13 cellular contexts compared by ENCODE assay signal in genomic region chr3:52468336-52468735, GRCh38. TPM values are rescaled to one million over a fixed set of nuclear protein-coding genes. Genes with fewer than 3 reads are reported as not detected.
A peak's percentile ranks its signal among the peaks of the same experiment; 100 is the strongest.
DNase-seq lines count a peak whose midpoint lies in the region; ATAC-seq and TF ChIP-seq lines count a peak whose summit lies in the region.
"Had no signal": no experiment of that assay in that cellular context is flagged by ENCODE, and none has a peak within 500 bp of the region (broad histone marks: within the 10 kb centered on the region; RNA-seq: fewer than 3 reads in every experiment).

No MANE protein-coding gene starts in this region.

- H3K4me1 ChIP-seq in esophagus squamous epithelium (peaks cover 11 to 52% (median 28%) of the 10 kb centered on the region in 3 donors), osteoblast (ENCODE audit: insufficient read depth, low read length) (peaks cover 25% of the 10 kb centered on the region)
- H3K4me1 ChIP-seq: colonic mucosa had no signal

- H3K27ac ChIP-seq in esophagus squamous epithelium (peak overlapping the region; percentile 20 to 66 (median 43)), osteoblast (ENCODE audit: low read depth, low read length) (no peak overlapping the region)
- H3K27ac ChIP-seq: colonic mucosa had no signal

- peaks cover 41% of the 10 kb centered on the region for H4K20me1 ChIP-seq in osteoblast (ENCODE audit: insufficient read depth, low read length)

- WGBS in esophagus squamous epithelium, 2 donors, result 36 to 44% methylated on average over 8 to 9 of the region's 9 CpGs

- DNase-seq in DMS 273 (lab: John Stamatoyannopoulos, UW; ENCODE audit: unreplicated experiment) (peak; percentile 85), NCI-H2171 treated with DMSO at 0.1 percent for 48 hours (lab: John Stamatoyannopoulos, UW) (peak; percentile 72), esophagus squamous epithelium (lab: John Stamatoyannopoulos, UW) (no peak), osteoblast (ENCODE audit: insufficient read length, low spot score, missing footprints) (peak; percentile 84), EL (no peak), HCEC 1CT (no peak)
- DNase-seq: activated B cell treated with CpG ODN at 0.5 μM for 24 hours; colonic mucosa; COR-L47; NCI-H2081 treated with DMSO at 0.1 percent for 48 hours; stimulated activated naive CD4-positive, alpha-beta T cell had no signal

- H3K79me2 ChIP-seq in osteoblast (ENCODE audit: insufficient read depth, low read length), result peaks cover 65% of the 10 kb centered on the region

- TF ChIP-seq POLR2A in esophagus squamous epithelium (IDR thresholded peaks at IDR 0.05), result no peak

- H3K4me2 ChIP-seq in osteoblast (ENCODE audit: insufficient read depth, low read length), result no peak overlapping the region

- no peak overlapping the region for H3K4me3 ChIP-seq in esophagus squamous epithelium
- H3K4me3 ChIP-seq in osteoblast (ENCODE audit: insufficient read depth, low read length), result no peak overlapping the region
- H3K4me3 ChIP-seq: colonic mucosa had no signal

- ATAC-seq in HG03442 (IDR thresholded peaks at IDR 0.05; ENCODE audit: unreplicated experiment), result no peak
- ATAC-seq in HG03097 (IDR thresholded peaks at IDR 0.05; ENCODE audit: low FRiP score, unreplicated experiment), result no peak

- H3K9me3 ChIP-seq in esophagus squamous epithelium (no peaks in the 10 kb centered on the region), osteoblast (ENCODE audit: low read depth, low read length) (no peaks in the 10 kb centered on the region)
- H3K9me3 ChIP-seq: colonic mucosa had no signal

- intact Hi-C loops in esophagus squamous epithelium (cut with DNase I), result loop anchor here (10.0 kb wide), 1 partner anchor 186 kb away; no protein-coding TSS in a partner anchor

- no peak overlapping the region for H2AFZ ChIP-seq in osteoblast (ENCODE audit: low read length)

- H3K36me3 ChIP-seq in esophagus squamous epithelium (peaks cover 4 to 79% (median 20%) of the 10 kb centered on the region in 3 donors), osteoblast (ENCODE audit: insufficient read depth, low read length) (peaks cover 37% of the 10 kb centered on the region)
- H3K36me3 ChIP-seq: colonic mucosa had no signal

- H3K27me3 ChIP-seq in esophagus squamous epithelium (no peaks in the 10 kb centered on the region), osteoblast (ENCODE audit: insufficient read depth, low read length) (no peaks in the 10 kb centered on the region)
- H3K27me3 ChIP-seq: colonic mucosa had no signal

- TF ChIP-seq CTCF in esophagus squamous epithelium (IDR thresholded peaks at IDR 0.05) (no peak), osteoblast (IDR thresholded peaks at IDR 0.05; ENCODE audit: extremely low read depth, low read depth, low read length) (no peak)

RNA-seq across cellular contexts. Expression of gene NISCH, which starts 12.9 kb away (rescaled TPM):
- 10 to 100 TPM; 33.6 to 82.2 (median 40.6) TPM for total RNA-seq in esophagus squamous epithelium
- total RNA-seq in osteoblast, result 72.2 and 83.2 TPM in 2 replicates

RNA-seq across cellular contexts. Expression of gene TNNC1, which starts 14.5 kb away (rescaled TPM):
- total RNA-seq in esophagus squamous epithelium (1 to 10 TPM in 1 of 4 donors, not detected in 3; 4.1 TPM), osteoblast (0.29 and 0.36 TPM in 2 replicates)
- total RNA-seq: activated B cell treated with CpG ODN at 0.5 μM for 24 hours had no signal

RNA-seq across cellular contexts. Expression of gene SEMA3G, which starts 23.4 kb away (rescaled TPM):
- total RNA-seq in esophagus squamous epithelium (1 to 10 TPM in 3 of 4 donors, under 1 TPM in 1; 0.34 to 9.8 (median 3.4) TPM), osteoblast (under 0.01 TPM in 1 of 2 replicates, not detected in the other)
- total RNA-seq: activated B cell treated with CpG ODN at 0.5 μM for 24 hours had no signal

RNA-seq across cellular contexts. Expression of gene STAB1, which starts 26.8 kb away (rescaled TPM):
- total RNA-seq in esophagus squamous epithelium (10 to 100 TPM in 3 of 4 donors, 1 to 10 TPM in 1; 5.6 to 69.4 (median 32.3) TPM), osteoblast (0.59 and 1.1 TPM in 2 replicates)

RNA-seq across cellular contexts. Expression of gene PHF7, which starts 57.9 kb away (rescaled TPM):
- 1 to 10 TPM; 1.0 to 7.1 (median 4.5) TPM for total RNA-seq in esophagus squamous epithelium
- total RNA-seq in osteoblast, result 8.8 and 10.9 TPM in 2 replicates

Comparison
In these comparisons a context has a peak if more than half of its experiments do, and no peak if none do; other contexts are left out.
1. DNase-seq: peak in DMS 273 (single experiment), NCI-H2171 treated with DMSO at 0.1 percent for 48 hours (single experiment) and osteoblast (single experiment); none in esophagus squamous epithelium (single experiment), EL (single experiment) and HCEC 1CT (single experiment).